In genomic region chr5:93606384-93606752, GRCh38 we compare ENCODE assay signal across 3 cellular contexts.
A peak's percentile ranks its signal among the peaks of the same experiment; 100 is the strongest.
TF ChIP-seq lines count a peak whose summit lies in the region.

No MANE protein-coding gene starts in this region.

TF ChIP-seq in SK-N-SH, 30 proteins besides CTCF, POLR2A, EP300 and RAD21:
- TF ChIP-seq SMC3 (IDR thresholded peaks at IDR 0.05; ENCODE audit: low read depth, low read length) (no peak), MEF2A (IDR thresholded peaks at IDR 0.05; ENCODE audit: borderline replicate concordance, low read depth) (no peak), MXI1 (IDR thresholded peaks at IDR 0.05; ENCODE audit: low read depth, low read length) (no peak), ZBTB33 (IDR thresholded peaks at IDR 0.05; ENCODE audit: borderline replicate concordance, low read depth) (no peak), TCF12 (IDR thresholded peaks at IDR 0.05) (no peak), RFX5 (IDR thresholded peaks at IDR 0.05; ENCODE audit: low read length) (no peak), GABPA (IDR thresholded peaks at IDR 0.05; ENCODE audit: low read depth) (no peak), USF1 (IDR thresholded peaks at IDR 0.05; ENCODE audit: borderline replicate concordance, low read depth) (no peak), FOXJ3 (CRISPR knock-in tag; IDR thresholded peaks at IDR 0.05) (no peak), RCOR1 (IDR thresholded peaks at IDR 0.05; ENCODE audit: low read length) (no peak), NFIC (IDR thresholded peaks at IDR 0.05; ENCODE audit: borderline replicate concordance) (no peak), JUND (IDR thresholded peaks at IDR 0.05) (no peak), NRF1 (IDR thresholded peaks at IDR 0.05; ENCODE audit: low read depth, low read length) (no peak), IRF3 (IDR thresholded peaks at IDR 0.05; ENCODE audit: low read depth, low read length) (no peak), USF2 (IDR thresholded peaks at IDR 0.05; ENCODE audit: borderline replicate concordance, low read depth, low read length) (no peak), RXRA (IDR thresholded peaks at IDR 0.05; ENCODE audit: borderline replicate concordance, low read depth) (no peak), TEAD4 (IDR thresholded peaks at IDR 0.05; ENCODE audit: borderline replicate concordance, insufficient read depth) (no peak), YY1 (IDR thresholded peaks at IDR 0.05; ENCODE audit: low read depth) (no peak)

TF ChIP-seq in SK-N-SH treated with all-trans-retinoic acid at 6 μM for 48 hours, 23 proteins besides CTCF, POLR2A, EP300 and RAD21:
- TF ChIP-seq OSR1 (CRISPR knock-in tag; IDR thresholded peaks at IDR 0.05) (no peak), CREB5 (CRISPR knock-in tag; IDR thresholded peaks at IDR 0.05; ENCODE audit: low read depth) (no peak), TCF4 (CRISPR knock-in tag; IDR thresholded peaks at IDR 0.05; ENCODE audit: borderline replicate concordance) (no peak), ARNTL (CRISPR knock-in tag; IDR thresholded peaks at IDR 0.05; ENCODE audit: borderline replicate concordance, low read depth) (no peak), CSDC2 (CRISPR knock-in tag; IDR thresholded peaks at IDR 0.05) (no peak), CSRNP3 (CRISPR knock-in tag; IDR thresholded peaks at IDR 0.05) (no peak), ZFP30 (CRISPR knock-in tag; IDR thresholded peaks at IDR 0.05) (no peak), POU6F1 (CRISPR knock-in tag; IDR thresholded peaks at IDR 0.05; ENCODE audit: borderline replicate concordance, low read depth) (no peak), ZNF565 (CRISPR knock-in tag; conservative IDR thresholded peaks at IDR 0.05; ENCODE audit: low read depth) (no peak), PPARA (CRISPR knock-in tag; IDR thresholded peaks at IDR 0.05; ENCODE audit: borderline replicate concordance) (no peak)
TF ChIP-seq in SK-N-SH treated with all-trans-retinoic acid at 6 μM for 48 hours: peak in this region for 0.

TF ChIP-seq in H1, 55 proteins besides CTCF, POLR2A, EP300 and RAD21:
- TF ChIP-seq CBX8 (IDR thresholded peaks at IDR 0.05; ENCODE audit: borderline replicate concordance, low read depth, low read length) (0 out of 2 replicates have a peak, but pooled peaks have one; percentile 85), CHD2 (IDR thresholded peaks at IDR 0.05; ENCODE audit: low read length) (no peak), RBBP5 (IDR thresholded peaks at IDR 0.05; ENCODE audit: borderline replicate concordance, low read depth, low read length) (no peak)
TF ChIP-seq in H1: peak in this region for 1.
